Comparison of ENCODE assay signal across 27 cellular contexts in the genomic region with DNA sequence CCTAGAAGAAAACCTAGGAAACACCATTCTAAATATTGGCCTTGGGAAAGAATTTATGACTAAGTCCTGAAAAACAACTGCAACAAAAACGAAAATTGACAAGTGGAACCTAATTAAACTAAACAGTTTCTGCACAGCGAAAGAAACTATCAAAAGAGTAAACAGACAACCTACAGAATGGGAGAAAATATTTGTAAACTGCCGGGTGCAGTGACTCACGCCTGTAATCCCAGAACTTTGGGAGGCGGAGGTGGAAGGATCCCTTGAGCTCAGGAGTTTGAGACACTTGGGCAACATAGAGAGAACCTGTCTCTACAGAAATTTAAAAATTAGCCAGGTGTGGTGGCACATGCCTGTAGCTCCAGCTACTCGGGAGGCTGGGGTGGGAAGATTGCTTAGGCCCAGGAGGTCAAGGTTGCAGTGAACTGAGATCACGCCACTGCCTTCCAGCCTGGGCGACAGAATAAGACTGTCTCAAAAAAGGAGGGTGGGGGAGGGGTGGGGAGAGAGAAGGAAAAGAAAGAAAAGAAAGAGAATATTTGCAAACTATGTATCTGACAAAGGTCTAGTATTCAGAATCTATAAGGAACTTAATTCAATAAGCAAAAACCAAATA. TPM values are rescaled to one million over a fixed set of nuclear protein-coding genes. Genes with fewer than 3 reads are reported as not detected.
DNase-seq lines count a peak whose midpoint lies in the region; ATAC-seq, FAIRE-seq and TF ChIP-seq lines count a peak whose summit lies in the region.
"Had no signal": no experiment of that assay in that cellular context is flagged by ENCODE, and none has a peak within 500 bp of the region (broad histone marks: within the 10 kb centered on the region; RNA-seq: fewer than 3 reads in every experiment).

No MANE protein-coding gene starts in this region.

- FAIRE-seq in A549 (lab: Jason Lieb, UNC) (no peak), K562 (lab: Jason Lieb, UNC) (peak; percentile 58)
- FAIRE-seq: D721Med, G401.6, GM12891 had no signal

- CTCF ChIA-PET in A549 (lab: Yijun Ruan, JAX): interaction anchor here (1.1 to 1.5 kb wide), 2 partner anchors 10 to 60 kb away, joined by 3 read pairs; no protein-coding TSS in a partner anchor
- CTCF ChIA-PET in PC-3 (lab: Charles Lee): interaction anchor here (0.6 kb wide), 1 partner anchor 9 kb away, joined by 3 read pairs; no protein-coding TSS in a partner anchor
- CTCF ChIA-PET in K562 (lab: Yijun Ruan, JAX; ENCODE audit: low intra/inter-chr PET ratio): no interaction called here
- CTCF ChIA-PET in Caco-2 (lab: Charles Lee): no interaction called here

- no peak for TF ChIP-seq CTCF in A549 (IDR thresholded peaks at IDR 0.05)
- TF ChIP-seq CTCF in PC-3 (conservative IDR thresholded peaks at IDR 0.05; ENCODE audit: low read depth, low read length): no peak
- TF ChIP-seq CTCF in K562 (IDR thresholded peaks at IDR 0.05 in 2 of 3, conservative IDR thresholded peaks at IDR 0.05 in 1 of 3; ENCODE audit: insufficient read depth in 2 of 3, low read depth in 1 of 3, low read length in 3 of 3): no peak
- TF ChIP-seq CTCF in thyroid gland (IDR thresholded peaks at IDR 0.05): no peak
- no peak for TF ChIP-seq CTCF in Caco-2 (IDR thresholded peaks at IDR 0.05; ENCODE audit: insufficient read depth in 1 of 2, low read depth in 1 of 2, low read length in 1 of 2, severe bottlenecking in 1 of 2, unreplicated experiment in 1 of 2)

- no peak overlapping the region for H3K4me3 ChIP-seq in A549
- H3K4me3 ChIP-seq in PC-3 (ENCODE audit: low read length): no peak overlapping the region
- no peak overlapping the region for H3K4me3 ChIP-seq in K562
- H3K4me3 ChIP-seq in thyroid gland (replicated peaks in 1 of 3): no peak overlapping the region
- no peak overlapping the region for H3K4me3 ChIP-seq in Caco-2 (ENCODE audit: low read depth, low read length)
- H3K4me3 ChIP-seq: BLaER1 had no signal

- H3K36me3 Mint-ChIP-seq in Caco-2 (ENCODE audit: insufficient read depth, unreplicated experiment): no peaks in the 10 kb centered on the region
- H3K36me3 Mint-ChIP-seq: CD14-positive monocyte; CD4-positive, alpha-beta memory T cell; CD4-positive, CD25-positive, alpha-beta regulatory T cell had no signal

- no peaks in the 10 kb centered on the region for H3K9me3 Mint-ChIP-seq in Caco-2 (ENCODE audit: unreplicated experiment)
- H3K9me3 Mint-ChIP-seq: CD4-positive, CD25-positive, alpha-beta regulatory T cell; CD8-positive, alpha-beta memory T cell had no signal

- H3K79me2 ChIP-seq in PC-3 (ENCODE audit: low read length) (no peaks in the 10 kb centered on the region), K562 (ENCODE audit: control insufficient read depth, insufficient read depth, low read length) (peaks cover 19% of the 10 kb centered on the region)

- no peak for ATAC-seq in A549
- ATAC-seq in PC-3: no peak
- peak; percentile 72; the same call in 2 of the 3 replicates for ATAC-seq in K562

- H3K36me3 ChIP-seq in PC-3 (ENCODE audit: low read depth, low read length) (no peaks in the 10 kb centered on the region), K562 (ENCODE audit: control insufficient read depth, insufficient read depth, low read length) (peaks cover 13% of the 10 kb centered on the region; the same call in 2 of the 3 replicates), thyroid gland (no peaks in the 10 kb centered on the region), Caco-2 (ENCODE audit: control insufficient read depth, insufficient read depth, low read length) (no peaks in the 10 kb centered on the region)
- H3K36me3 ChIP-seq: BE2C, BLaER1 had no signal

- intact Hi-C loops in PC-3 (cut with micrococcal nuclease): no loop called here
- intact Hi-C loops in K562 (cut with micrococcal nuclease): no loop called here
- intact Hi-C loops in thyroid gland (cut with DNase I): no loop called here
- intact Hi-C loops in Caco-2 (cut with micrococcal nuclease; ENCODE audit: unreplicated experiment): no loop called here

- H3K27me3 Mint-ChIP-seq in Caco-2 (ENCODE audit: insufficient read depth, unreplicated experiment): peaks cover 18% of the 10 kb centered on the region

- H3K9me1 ChIP-seq in K562 (ENCODE audit: control insufficient read depth, insufficient read depth, low read length): no peaks in the 10 kb centered on the region

- in situ Hi-C loops in K562 (cut with MboI): no loop called here

- TF ChIP-seq POLR2A in A549 (IDR thresholded peaks at IDR 0.05; ENCODE audit: low read length) (no peak), K562 (conservative IDR thresholded peaks at IDR 0.05) (no peak), thyroid gland (IDR thresholded peaks at IDR 0.05) (no peak)

- no TSS peak for BruUV-seq in PC-3 (replicated peaks; lab: Mats Ljungman, UMichigan)
- BruUV-seq in K562 (replicated peaks; lab: Mats Ljungman, UMichigan): no TSS peak
- BruUV-seq in Caco-2 (replicated peaks; lab: Mats Ljungman, UMichigan): no TSS peak

- H3K9ac ChIP-seq in PC-3 (ENCODE audit: low read length) (no peak overlapping the region), K562 (ENCODE audit: insufficient read depth in 1 of 2, low read depth in 2 of 2, low read length in 2 of 2) (peak overlapping the region in 1 of 2 experiments; percentile 36; a peak in 1 of 4 replicates)
- H3K9ac ChIP-seq: BLaER1 had no signal

- H3K4me1 Mint-ChIP-seq in Caco-2 (ENCODE audit: low read depth, unreplicated experiment): no peaks in the 10 kb centered on the region
- H3K4me1 Mint-ChIP-seq: CD14-positive monocyte; CD4-positive, alpha-beta memory T cell; CD4-positive, CD25-positive, alpha-beta regulatory T cell; CD8-positive, alpha-beta memory T cell had no signal

- H3F3A ChIP-seq in PC-3 (ENCODE audit: low read length, unreplicated experiment): no peaks in the 10 kb centered on the region

- H3K4me3 Mint-ChIP-seq in Caco-2 (ENCODE audit: unreplicated experiment): no peak overlapping the region
- H3K4me3 Mint-ChIP-seq: CD14-positive monocyte; CD4-positive, alpha-beta memory T cell; CD4-positive, CD25-positive, alpha-beta regulatory T cell; CD8-positive, alpha-beta memory T cell had no signal

- DNase-seq in A549 (ENCODE audit: low read depth in 1 of 2, low spot score in 1 of 2) (no peak), HCEC 1CT (peak; percentile 21), PC-3 (peak; percentile 43), K562 (ENCODE audit: extremely low read depth in 1 of 4, low spot score in 3 of 4) (peak in 1 of 4 experiments; percentile 53), thyroid gland (no peak), Caco-2 (no peak), cerebellar nuclear complex (lab: John Stamatoyannopoulos, UW) (no peak), NCI-H524 (lab: John Stamatoyannopoulos, UW) (no peak)
- DNase-seq: ACHN; BE2C; C1 segment of cervical spinal cord; Calu3; CD4-positive, alpha-beta memory T cell; CD4-positive, CD25-positive, alpha-beta regulatory T cell; CD8-positive, alpha-beta memory T cell; COR-L47; DMS79 treated with DMSO at 0.1 percent for 48 hours; GF-D8 had no signal

- H3K4me1 ChIP-seq in A549 (peaks cover 6% of the 10 kb centered on the region; the same call in 1 of the 3 replicates), PC-3 (ENCODE audit: insufficient read depth, low read length) (0 out of 2 replicates have a peak, but pooled peaks cover 6% of the 10 kb centered on the region), K562 (replicated peaks in 1 of 2; ENCODE audit: control insufficient read depth in 2 of 2, insufficient read depth in 2 of 2, low read length in 2 of 2) (peaks cover 4 to 13% of the 10 kb centered on the region in 2 experiments; a peak in 4 of 5 replicates), thyroid gland (no peaks in the 10 kb centered on the region), Caco-2 (no peaks in the 10 kb centered on the region)
- H3K4me1 ChIP-seq: BE2C, BLaER1 had no signal

- no peaks in the 10 kb centered on the region for H3K9me2 ChIP-seq in PC-3 (replicated peaks; ENCODE audit: low read length)

- H3K4me2 ChIP-seq in A549 (peak overlapping the region; percentile 26; the same call in 1 of the 3 replicates), PC-3 (ENCODE audit: low read length) (no peak overlapping the region), K562 (ENCODE audit: insufficient read depth, low read length) (peak overlapping the region; percentile 33; the same call in 1 of the 2 replicates)
- H3K4me2 ChIP-seq: BLaER1 had no signal

- H2AFZ ChIP-seq in PC-3 (ENCODE audit: low read length): no peak overlapping the region
- H2AFZ ChIP-seq in K562 (ENCODE audit: low read depth, low read length): peak overlapping the region; percentile 80

- no peaks in the 10 kb centered on the region for H3K9me3 ChIP-seq in A549
- no peaks in the 10 kb centered on the region for H3K9me3 ChIP-seq in PC-3 (ENCODE audit: low read length)
- no peaks in the 10 kb centered on the region for H3K9me3 ChIP-seq in K562 (replicated peaks; ENCODE audit: control insufficient read depth, insufficient read depth, low read depth, low read length)
- H3K9me3 ChIP-seq in thyroid gland: no peaks in the 10 kb centered on the region
- peaks cover 8% of the 10 kb centered on the region; the same call in 1 of the 2 replicates for H3K9me3 ChIP-seq in Caco-2
- H3K9me3 ChIP-seq: BE2C had no signal

- POLR2A ChIA-PET in A549 (lab: Yijun Ruan, JAX): no interaction called here
- POLR2A ChIA-PET in PC-3 (lab: Charles Lee; ENCODE audit: unreplicated experiment): no interaction called here
- POLR2A ChIA-PET in K562 (lab: Yijun Ruan, JAX): interaction anchor here (0.7 to 1.2 kb wide), 4 partner anchors 8 to 20 kb away, joined by 3 to 4 read pairs (median 4); no protein-coding TSS in a partner anchor
- POLR2A ChIA-PET in Caco-2 (lab: Charles Lee): no interaction called here

- H3K27me3 ChIP-seq in PC-3 (ENCODE audit: low read length) (peaks cover 30% of the 10 kb centered on the region; the same call in 1 of the 2 replicates), K562 (ENCODE audit: control insufficient read depth in 2 of 2, insufficient read depth in 2 of 2, low read length in 2 of 2) (no peaks in the 10 kb centered on the region), thyroid gland (no peaks in the 10 kb centered on the region), Caco-2 (replicated peaks; ENCODE audit: control insufficient read depth, insufficient read depth, low read length) (no peaks in the 10 kb centered on the region)
- H3K27me3 ChIP-seq: BE2C, BLaER1 had no signal

- TF ChIP-seq RAD21 in A549 (conservative IDR thresholded peaks at IDR 0.05 in 1 of 2, IDR thresholded peaks at IDR 0.05 in 1 of 2) (no peak), K562 (CRISPR knock-in tag; conservative IDR thresholded peaks at IDR 0.05 in 1 of 2, IDR thresholded peaks at IDR 0.05 in 1 of 2) (no peak)

- no peaks in the 10 kb centered on the region for H4K20me1 ChIP-seq in PC-3 (ENCODE audit: low read length)
- no peaks in the 10 kb centered on the region for H4K20me1 ChIP-seq in K562 (replicated peaks; ENCODE audit: control insufficient read depth, insufficient read depth, low read length)
- H4K20me1 ChIP-seq: BLaER1 had no signal

- no peak overlapping the region for H3K27ac Mint-ChIP-seq in Caco-2 (ENCODE audit: unreplicated experiment)
- H3K27ac Mint-ChIP-seq: CD14-positive monocyte; CD4-positive, CD25-positive, alpha-beta regulatory T cell had no signal

- H3K27ac ChIP-seq in A549 (no peak overlapping the region), PC-3 (ENCODE audit: low read length) (no peak overlapping the region), K562 (ENCODE audit: extremely low read depth, low read depth, low read length) (peak overlapping the region; percentile 42; the same call in 1 of the 3 replicates), thyroid gland (no peak overlapping the region)
- H3K27ac ChIP-seq: 22Rv1, BLaER1 had no signal

- TF ChIP-seq EP300 in A549 (IDR thresholded peaks at IDR 0.05): no peak
- no peak for TF ChIP-seq EP300 in K562 (IDR thresholded peaks at IDR 0.05; ENCODE audit: low read length)

- WGBS in A549 (ENCODE audit: missing lambda C conversion rate): 36% methylated on average over 7 of the region's 8 CpGs
- WGBS in K562 (ENCODE audit: insufficient coverage, low coverage, missing lambda C conversion rate): 26% methylated on average over 8 of the region's 8 CpGs
- WGBS in thyroid gland, 2 donors: 82 to 84% methylated on average over 8 of the region's 8 CpGs

RNA-seq across cellular contexts. Expression of a gene that starts 14.0 kb away (rescaled TPM):
- polyA plus RNA-seq in A549 (2011; rRNA removed) (0.01 TPM in 1 of 2 replicates, not detected in the other), A549 (2017; fragmentation: RNase III; extraction: RNeasy Plus Mini Kit Qiagen cat#74134 plus additional on column Dnase treatment) (not detected in 3 replicates), K562 (2011; rRNA removed) (1.8 and 1.9 TPM in 2 replicates), K562 (2014; fragmentation: Illumina TruSeq; extraction: Trizol) (3.0 and 3.1 TPM in 2 replicates), K562 (2014; fragmentation: Nextera tagmentation; extraction: Ambion mirVana) (1 to 10 TPM; 1.7 to 2.0 TPM), K562 (2014; rRNA removed) (1.5 and 1.9 TPM in 2 replicates)
- 0.03 TPM in 1 of 2 replicates, not detected in the other for polyA plus RNA-seq in A549 (2012; cell fraction: cytosol; rRNA removed)
- polyA plus RNA-seq in A549 (2012; cell fraction: nucleus; rRNA removed): 0.04 and 0.07 TPM in 2 replicates
- polyA minus RNA-seq in A549 (2011; rRNA and poly(A)+ RNA removed): not detected in 2 replicates
- total RNA-seq in PC-3 (2014; rRNA removed) (not detected in 2 replicates), K562 (2014; rRNA removed) (0.86 and 0.90 TPM in 2 replicates), K562 (2014; rRNA removed; fragmentation: Illumina TruSeq; extraction: Trizol) (2.3 and 2.8 TPM in 2 replicates), K562 (2015; rRNA removed; fragmentation: Illumina TruSeq; extraction: Trizol) (2.2 and 2.4 TPM in 2 replicates), K562 (2021) (1.6 and 2.3 TPM in 2 replicates), thyroid gland (not detected), Caco-2 (2022) (not detected in 2 replicates)
- 10.3 and 25.0 TPM in 2 replicates for total RNA-seq in K562 (2011; cell fraction: chromatin; rRNA removed; ENCODE audit: low replicate concordance)
- total RNA-seq in K562 (2011; cell fraction: nucleolus; rRNA removed): 3.0 and 4.3 TPM in 2 replicates
- total RNA-seq in K562 (2011; cell fraction: nucleoplasm; rRNA removed): 25.1 and 45.6 TPM in 2 replicates
- polyA plus RNA-seq in K562 (2011; cell fraction: cytosol; rRNA removed): 1.7 and 3.0 TPM in 2 replicates
- polyA plus RNA-seq in K562 (2011; cell fraction: nucleus; rRNA removed): 4.8 and 11.5 TPM in 2 replicates
- 2.0 and 2.5 TPM in 2 replicates for polyA plus RNA-seq in K562 (2012)
- polyA minus RNA-seq in K562 (2011; rRNA and poly(A)+ RNA removed): 4.9 and 9.8 TPM in 2 replicates
- 0.36 and 1.5 TPM in 2 replicates for polyA minus RNA-seq in K562 (2011; cell fraction: cytosol; rRNA and poly(A)+ RNA removed)
- polyA minus RNA-seq in K562 (2011; cell fraction: nucleus; rRNA and poly(A)+ RNA removed): 3.2 and 5.7 TPM in 2 replicates
- total RNA-seq: A172; A673; Calu3; CD4-positive, alpha-beta memory T cell; CD4-positive, CD25-positive, alpha-beta regulatory T cell; CD8-positive, alpha-beta memory T cell had no signal
- polyA plus RNA-seq: AG04450; CD14-positive monocyte; CD4-positive, alpha-beta memory T cell; CD4-positive, CD25-positive, alpha-beta regulatory T cell; CD8-positive, alpha-beta memory T cell had no signal

Comparison
In these comparisons a context has a peak if more than half of its experiments do, and no peak if none do; other contexts are left out.
1. DNase-seq: peak in HCEC 1CT (single experiment) and PC-3 (single experiment); none in A549 (0 of 2), thyroid gland (0 of 2), Caco-2 (0 of 2), cerebellar nuclear complex (0 of 2) and NCI-H524 (0 of 2).
2. CTCF ChIA-PET loops: an anchor here in A549 (1.1 to 1.5 kb wide) and PC-3 (0.6 kb wide); none called in K562 and Caco-2.